Comparison of ENCODE assay signal across 26 cellular contexts in the genomic region with DNA sequence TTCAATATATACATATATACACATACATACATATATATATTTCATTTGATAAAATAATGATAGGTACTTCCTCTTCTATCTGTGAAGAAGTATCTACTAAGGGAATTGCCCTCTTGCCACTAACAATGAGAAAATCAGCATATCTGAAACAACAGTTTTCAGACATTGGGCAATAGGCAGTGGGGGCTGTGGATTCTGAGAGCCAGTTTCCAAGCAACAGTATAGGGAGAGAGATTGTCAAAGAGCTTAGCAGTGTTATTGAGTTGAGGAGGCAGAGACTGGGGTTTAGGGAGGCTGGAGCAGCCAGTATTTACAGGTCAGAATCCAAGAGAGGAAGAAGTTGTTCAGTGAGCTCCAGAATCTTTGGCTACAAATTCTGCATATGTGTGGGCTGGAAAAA.
DNase-seq lines count a peak whose midpoint lies in the region; ATAC-seq and TF ChIP-seq lines count a peak whose summit lies in the region.
"Had no signal": no experiment of that assay in that cellular context is flagged by ENCODE, and none has a peak within 500 bp of the region (broad histone marks: within the 10 kb centered on the region; RNA-seq: fewer than 3 reads in every experiment).

No MANE protein-coding gene starts in this region.

- peaks cover 3% of the 10 kb centered on the region for H3K9me3 Mint-ChIP-seq in WTC11
- H3K9me3 Mint-ChIP-seq: activated T-helper 1 cell treated with anti-CD3 and anti-CD28 coated beads, Interleukin-12 subunit alpha, Interleukin-12 subunit beta, Interleukin-2, Interleukin-4 antibody, amounts not matched to agents 30 ng/mL and 10 ng/mL and 1 ng/mL, durations not matched to agents 14 hours and 24 hours and 36 hours; HFFc6; stimulated activated naive CD8-positive, alpha-beta T cell treated with anti-CD3 and anti-CD28 coated beads, Interleukin-15, amount 100 ng/mL, for 72 hours had no signal

- H3K4me3 ChIP-seq in NB4 (ENCODE audit: low read depth, low read length) (no peak overlapping the region), fibroblast of pulmonary artery (replicated peaks; ENCODE audit: low read depth, low read length) (no peak overlapping the region)
- H3K4me3 ChIP-seq: esophagus squamous epithelium, lower lobe of right lung, MG63, sigmoid colon, thyroid gland had no signal

- no peak for TF ChIP-seq POLR2A in NB4 (IDR thresholded peaks at IDR 0.05; ENCODE audit: extremely low read depth, insufficient read length)

- H3K36me3 Mint-ChIP-seq in WTC11, result peaks cover 11% of the 10 kb centered on the region

- TF ChIP-seq CTCF in NB4 (IDR thresholded peaks at IDR 0.05; ENCODE audit: low read depth, low read length), result no peak
- no peak for TF ChIP-seq CTCF in WTC11 (IDR thresholded peaks at IDR 0.05)
- no peak for TF ChIP-seq CTCF in fibroblast of pulmonary artery (IDR thresholded peaks at IDR 0.05; ENCODE audit: low read length, missing control alignments)

- POLR2A ChIA-PET in WTC11 (lab: Charles Lee), result no interaction called here

- no peak overlapping the region for H3K4me3 Mint-ChIP-seq in WTC11
- H3K4me3 Mint-ChIP-seq: activated B cell treated with CpG ODN at 0.5 μM for 24 hours; activated T-helper 1 cell treated with anti-CD3 and anti-CD28 coated beads, Interleukin-12 subunit alpha, Interleukin-12 subunit beta, Interleukin-2, Interleukin-4 antibody, amounts not matched to agents 30 ng/mL and 10 ng/mL and 1 ng/mL, durations not matched to agents 14 hours and 24 hours and 36 hours; CD4-positive, CD25-positive, alpha-beta regulatory T cell; HFFc6; stimulated activated naive CD8-positive, alpha-beta T cell treated with anti-CD3 and anti-CD28 coated beads, Interleukin-15, amount 100 ng/mL, for 72 hours had no signal

- peak overlapping the region; percentile 84 for H3K27ac Mint-ChIP-seq in WTC11
- H3K27ac Mint-ChIP-seq: activated B cell treated with CpG ODN at 0.5 μM for 24 hours; activated T-helper 1 cell treated with anti-CD3 and anti-CD28 coated beads, Interleukin-12 subunit alpha, Interleukin-12 subunit beta, Interleukin-2, Interleukin-4 antibody, amounts not matched to agents 30 ng/mL and 10 ng/mL and 1 ng/mL, durations not matched to agents 14 hours and 24 hours and 36 hours; CD4-positive, CD25-positive, alpha-beta regulatory T cell; HFFc6; progenitor cell of endocrine pancreas; stimulated activated naive CD8-positive, alpha-beta T cell treated with anti-CD3 and anti-CD28 coated beads, Interleukin-15, amount 100 ng/mL, for 72 hours had no signal

- no peaks in the 10 kb centered on the region for H3K27me3 Mint-ChIP-seq in WTC11 (ENCODE audit: low read depth)
- H3K27me3 Mint-ChIP-seq: activated B cell treated with CpG ODN at 0.5 μM for 24 hours; CD4-positive, CD25-positive, alpha-beta regulatory T cell; progenitor cell of endocrine pancreas; stimulated activated naive CD8-positive, alpha-beta T cell treated with anti-CD3 and anti-CD28 coated beads, Interleukin-15, amount 100 ng/mL, for 72 hours had no signal

- CTCF ChIA-PET in WTC11 (lab: Charles Lee), result interaction anchor here (3.7 kb wide), 1 partner anchor 96 kb away, joined by 16 read pairs; no protein-coding TSS in a partner anchor

- ATAC-seq in WTC11 (peak; percentile 69), HG03045 (IDR thresholded peaks at IDR 0.05; ENCODE audit: unreplicated experiment) (no peak), GM21786 (IDR thresholded peaks at IDR 0.05; ENCODE audit: unreplicated experiment) (no peak)
- ATAC-seq: lower lobe of right lung; stimulated activated naive CD8-positive, alpha-beta T cell treated with anti-CD3 and anti-CD28 coated beads, Interleukin-15, amount 100 ng/mL, for 72 hours had no signal

- peak; percentile 44 for DNase-seq in NB4 (ENCODE audit: low read depth)
- no peak for DNase-seq in WTC11 (ENCODE audit: low spot score)
- DNase-seq in fibroblast of pulmonary artery (ENCODE audit: low read depth), result peak; percentile 74
- no peak for DNase-seq in epidermal melanocyte (ENCODE audit: insufficient read length, low spot score)
- DNase-seq in NCI-H146 treated with DMSO at 0.1 percent for 48 hours (lab: John Stamatoyannopoulos, UW; ENCODE audit: unreplicated experiment), result no peak
- DNase-seq: activated B cell treated with CpG ODN at 0.5 μM for 24 hours; activated naive CD4-positive, alpha-beta T cell treated with anti-CD3 and anti-CD28 coated beads, Interleukin-2, amount 50 U/mL, for 16 hours; aorta; CD4-positive, CD25-positive, alpha-beta regulatory T cell; EL; esophagus squamous epithelium; HFFc6; KBM-7; lower lobe of right lung; MG63; NCI-H1694; NCI-H2171 treated with DMSO at 0.1 percent for 48 hours; NCI-H524 treated with DMSO at 0.1 percent for 48 hours; sigmoid colon; stimulated activated naive CD8-positive, alpha-beta T cell treated with anti-CD3 and anti-CD28 coated beads, Interleukin-15, amount 100 ng/mL, for 72 hours; T-helper 2 cell; thyroid gland had no signal

- H3K4me1 Mint-ChIP-seq in WTC11, result peaks cover 40% of the 10 kb centered on the region
- H3K4me1 Mint-ChIP-seq: activated B cell treated with CpG ODN at 0.5 μM for 24 hours had no signal

TF ChIP-seq in WTC11, 78 proteins besides CTCF, POLR2A, EP300 and RAD21:
- TF ChIP-seq, protein P1, sequence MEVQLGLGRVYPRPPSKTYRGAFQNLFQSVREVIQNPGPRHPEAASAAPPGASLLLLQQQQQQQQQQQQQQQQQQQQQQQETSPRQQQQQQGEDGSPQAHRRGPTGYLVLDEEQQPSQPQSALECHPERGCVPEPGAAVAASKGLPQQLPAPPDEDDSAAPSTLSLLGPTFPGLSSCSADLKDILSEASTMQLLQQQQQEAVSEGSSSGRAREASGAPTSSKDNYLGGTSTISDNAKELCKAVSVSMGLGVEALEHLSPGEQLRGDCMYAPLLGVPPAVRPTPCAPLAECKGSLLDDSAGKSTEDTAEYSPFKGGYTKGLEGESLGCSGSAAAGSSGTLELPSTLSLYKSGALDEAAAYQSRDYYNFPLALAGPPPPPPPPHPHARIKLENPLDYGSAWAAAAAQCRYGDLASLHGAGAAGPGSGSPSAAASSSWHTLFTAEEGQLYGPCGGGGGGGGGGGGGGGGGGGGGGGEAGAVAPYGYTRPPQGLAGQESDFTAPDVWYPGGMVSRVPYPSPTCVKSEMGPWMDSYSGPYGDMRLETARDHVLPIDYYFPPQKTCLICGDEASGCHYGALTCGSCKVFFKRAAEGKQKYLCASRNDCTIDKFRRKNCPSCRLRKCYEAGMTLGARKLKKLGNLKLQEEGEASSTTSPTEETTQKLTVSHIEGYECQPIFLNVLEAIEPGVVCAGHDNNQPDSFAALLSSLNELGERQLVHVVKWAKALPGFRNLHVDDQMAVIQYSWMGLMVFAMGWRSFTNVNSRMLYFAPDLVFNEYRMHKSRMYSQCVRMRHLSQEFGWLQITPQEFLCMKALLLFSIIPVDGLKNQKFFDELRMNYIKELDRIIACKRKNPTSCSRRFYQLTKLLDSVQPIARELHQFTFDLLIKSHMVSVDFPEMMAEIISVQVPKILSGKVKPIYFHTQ (CRISPR knock-in tag; IDR thresholded peaks at IDR 0.05), result no peak
- TF ChIP-seq, protein P2, sequence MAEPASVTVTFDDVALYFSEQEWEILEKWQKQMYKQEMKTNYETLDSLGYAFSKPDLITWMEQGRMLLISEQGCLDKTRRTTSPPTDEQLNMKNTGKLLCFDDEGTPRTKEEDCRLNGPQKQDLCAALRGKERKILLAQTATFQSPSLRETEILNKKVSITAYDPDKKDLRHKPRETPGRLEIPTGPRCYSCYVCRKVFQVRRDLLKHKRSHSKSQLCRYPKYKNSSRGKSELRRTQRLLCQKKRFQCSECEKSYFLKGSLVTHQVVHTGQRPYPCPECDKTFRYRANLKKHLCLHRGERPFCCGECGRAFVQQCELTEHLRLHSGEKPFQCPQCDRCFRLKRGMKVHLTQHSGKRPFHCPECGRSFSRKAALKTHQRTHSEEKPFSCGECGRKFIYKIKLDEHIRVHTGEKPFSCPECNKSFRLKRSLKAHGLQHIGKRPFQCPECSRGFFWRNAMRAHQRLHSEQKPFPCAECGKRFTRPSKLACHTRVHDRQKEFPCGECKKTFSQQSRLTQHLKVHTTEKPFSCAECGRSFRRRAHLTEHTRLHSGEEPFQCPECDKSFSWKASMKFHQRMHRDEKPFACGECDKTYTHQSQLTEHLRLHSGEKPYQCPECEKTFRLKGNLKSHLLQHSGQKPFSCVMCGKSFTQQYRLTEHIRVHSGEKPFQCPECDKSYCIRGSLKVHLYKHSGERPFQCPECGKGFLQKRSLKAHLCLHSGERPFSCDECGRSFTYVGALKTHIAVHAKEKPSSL (CRISPR knock-in tag; conservative IDR thresholded peaks at IDR 0.05), result no peak
- no peak for TF ChIP-seq ZNF263 (CRISPR knock-in tag; IDR thresholded peaks at IDR 0.05; ENCODE audit: low read depth)

Comparison
In these comparisons a context has a peak if more than half of its experiments do, and no peak if none do; other contexts are left out.
1. DNase-seq: peak in NB4 (single experiment) and fibroblast of pulmonary artery (single experiment); none in WTC11 (single experiment), epidermal melanocyte (single experiment) and NCI-H146 treated with DMSO at 0.1 percent for 48 hours (single experiment).